In genomic region chr6:143941852-143942627, GRCh38 we compare ENCODE assay signal across 8 cellular contexts.
DNase-seq lines count a peak whose midpoint lies in the region; ATAC-seq and TF ChIP-seq lines count a peak whose summit lies in the region.

No MANE protein-coding gene starts in this region.

- no peak overlapping the region for H3K4me3 ChIP-seq in esophagus squamous epithelium
- no peak overlapping the region for H3K4me3 ChIP-seq in vagina

- H3K27ac Mint-ChIP-seq in HFFc6: no peak overlapping the region

- no peak for TF ChIP-seq POLR2A in esophagus squamous epithelium (IDR thresholded peaks at IDR 0.05)
- no peak for TF ChIP-seq POLR2A in vagina (IDR thresholded peaks at IDR 0.05)

- DNase-seq in GM10248 (ENCODE audit: extremely low spot score): peak; percentile 49
- DNase-seq in HFFc6: peak; percentile 24
- peak; percentile 40 for DNase-seq in NCI-H460 (ENCODE audit: extremely low read depth, low read depth)
- DNase-seq in activated CD8-positive, alpha-beta memory T cell treated with anti-CD3 and anti-CD28 coated beads for 4 hours (ENCODE audit: low read depth in 2 of 2): peak; percentile 21 to 36
- no peak for DNase-seq in esophagus squamous epithelium (lab: John Stamatoyannopoulos, UW)
- DNase-seq in omental fat pad (ENCODE audit: low spot score): no peak
- DNase-seq in vagina (ENCODE audit: extremely low spot score in 2 of 2): no peak

- intact Hi-C loops in esophagus squamous epithelium (cut with DNase I) (loop anchor here (5.0 kb wide), 1 partner anchor 70 kb away; no protein-coding TSS in a partner anchor), vagina (cut with DNase I) (loop anchor here (10.0 kb wide), 1 partner anchor 63 kb away; the partner anchor contains the start of gene PLAGL1)

- H3K9me3 ChIP-seq in esophagus squamous epithelium (no peaks in the 10 kb centered on the region), vagina (no peaks in the 10 kb centered on the region)

- H3K27ac ChIP-seq in esophagus squamous epithelium: no peak overlapping the region
- no peak overlapping the region for H3K27ac ChIP-seq in vagina

- H3K36me3 ChIP-seq in esophagus squamous epithelium (peaks cover 0 to 8% (median 0%) of the 10 kb centered on the region in 3 donors), vagina (no peaks in the 10 kb centered on the region)

- no peaks in the 10 kb centered on the region for H3K4me1 Mint-ChIP-seq in HFFc6 (ENCODE audit: low read depth)

- TF ChIP-seq CTCF in GM10248 (IDR thresholded peaks at IDR 0.05; ENCODE audit: control extremely low read depth, extremely low read depth, low read depth, missing control alignments) (peak; percentile 49), HFFc6 (IDR thresholded peaks at IDR 0.05) (peak; percentile 86), esophagus squamous epithelium (IDR thresholded peaks at IDR 0.05) (peak in 5 of 6 experiments; percentile 23 to 51 (median 42)), omental fat pad (IDR thresholded peaks at IDR 0.05) (no peak), vagina (IDR thresholded peaks at IDR 0.05) (peak in 2 of 3 experiments; percentile 27 to 35)

- H3K36me3 Mint-ChIP-seq in HFFc6 (ENCODE audit: low read depth): no peaks in the 10 kb centered on the region

- CTCF ChIA-PET in GM10248 (lab: Yijun Ruan, JAX): interaction anchor here (0.6 to 5.6 kb wide), 25 partner anchors 9 to 366 kb away, joined by 3 to 27 read pairs (median 4); no protein-coding TSS in a partner anchor

- no peak overlapping the region for H3K4me3 Mint-ChIP-seq in HFFc6

- H3K4me1 ChIP-seq in esophagus squamous epithelium (peaks cover 0 to 9% (median 0%) of the 10 kb centered on the region in 3 donors), vagina (no peaks in the 10 kb centered on the region)

- H3K27me3 Mint-ChIP-seq in HFFc6 (ENCODE audit: insufficient read depth): peaks cover 2% of the 10 kb centered on the region; the same call in 1 of the 2 replicates

- no peaks in the 10 kb centered on the region for H3K27me3 ChIP-seq in esophagus squamous epithelium
- H3K27me3 ChIP-seq in vagina: no peaks in the 10 kb centered on the region

- 72 to 76% methylated on average over 16 to 20 of the region's 20 CpGs for WGBS in esophagus squamous epithelium, 2 donors

- no peaks in the 10 kb centered on the region for H3K9me3 Mint-ChIP-seq in HFFc6

- peak; percentile 63 for ATAC-seq in omental fat pad (ENCODE audit: low FRiP score)
- ATAC-seq in HG02870 (IDR thresholded peaks at IDR 0.05; ENCODE audit: unreplicated experiment): no peak

- POLR2A ChIA-PET in GM10248 (lab: Yijun Ruan, JAX): no interaction called here

Comparison
In these comparisons a context has a peak if more than half of its experiments do, and no peak if none do; other contexts are left out.
1. DNase-seq: peak in GM10248 (single experiment), HFFc6 (single experiment), NCI-H460 (single experiment) and activated CD8-positive, alpha-beta memory T cell treated with anti-CD3 and anti-CD28 coated beads for 4 hours (2 of 2); none in esophagus squamous epithelium (single experiment), omental fat pad (single experiment) and vagina (0 of 2).
2. CTCF ChIP-seq: peak in GM10248 (single experiment), HFFc6 (single experiment), esophagus squamous epithelium (5 of 6) and vagina (2 of 3); none in omental fat pad (0 of 3).